8 cellular contexts compared by ENCODE assay signal in genomic region chr15:39426552-39427532, GRCh38.
DNase-seq lines count a peak whose midpoint lies in the region; ATAC-seq lines count a peak whose summit lies in the region.

No MANE protein-coding gene starts in this region.

- peak; percentile 72 for DNase-seq in A172 (ENCODE audit: low spot score)
- peak; percentile 67 for DNase-seq in SKM-1 (lab: John Stamatoyannopoulos, UW; ENCODE audit: unreplicated experiment)
- peak; percentile 29 for DNase-seq in mucosa of gallbladder (ENCODE audit: low spot score)
- peak; percentile 79 to 82 for DNase-seq in stimulated activated CD8-positive, alpha-beta memory T cell treated with anti-CD3 and anti-CD28 coated beads, Interleukin-7, amount 100 ng/mL, for 4 hours (ENCODE audit: low read depth in 2 of 2)
- DNase-seq in HPDE6-E6E7 (ENCODE audit: extremely low spot score): no peak

- no peak overlapping the region for H3K27ac Mint-ChIP-seq in activated naive CD4-positive, alpha-beta T cell treated with anti-CD3 and anti-CD28 coated beads, Interleukin-2, amount 50 U/mL, for 24 hours

- H3K4me3 Mint-ChIP-seq in activated naive CD4-positive, alpha-beta T cell treated with anti-CD3 and anti-CD28 coated beads, Interleukin-2, amount 50 U/mL, for 24 hours: peak overlapping the region; percentile 71

- H3K36me3 Mint-ChIP-seq in activated naive CD4-positive, alpha-beta T cell treated with anti-CD3 and anti-CD28 coated beads, Interleukin-2, amount 50 U/mL, for 24 hours: no peaks in the 10 kb centered on the region

- no peaks in the 10 kb centered on the region for H3K9me3 Mint-ChIP-seq in activated naive CD4-positive, alpha-beta T cell treated with anti-CD3 and anti-CD28 coated beads, Interleukin-2, amount 50 U/mL, for 24 hours

- peaks cover 19% of the 10 kb centered on the region for H3K27me3 Mint-ChIP-seq in activated naive CD4-positive, alpha-beta T cell treated with anti-CD3 and anti-CD28 coated beads, Interleukin-2, amount 50 U/mL, for 24 hours

- H3K4me1 Mint-ChIP-seq in activated naive CD4-positive, alpha-beta T cell treated with anti-CD3 and anti-CD28 coated beads, Interleukin-2, amount 50 U/mL, for 24 hours: peaks cover 31% of the 10 kb centered on the region

- ATAC-seq in GM19025 (IDR thresholded peaks at IDR 0.05; ENCODE audit: low read depth, unreplicated experiment): peak; percentile 85
- peak; percentile 91 for ATAC-seq in HG03196 (IDR thresholded peaks at IDR 0.05; ENCODE audit: unreplicated experiment)
